ENCODE assay signal across 17 cellular contexts in the genomic region with DNA sequence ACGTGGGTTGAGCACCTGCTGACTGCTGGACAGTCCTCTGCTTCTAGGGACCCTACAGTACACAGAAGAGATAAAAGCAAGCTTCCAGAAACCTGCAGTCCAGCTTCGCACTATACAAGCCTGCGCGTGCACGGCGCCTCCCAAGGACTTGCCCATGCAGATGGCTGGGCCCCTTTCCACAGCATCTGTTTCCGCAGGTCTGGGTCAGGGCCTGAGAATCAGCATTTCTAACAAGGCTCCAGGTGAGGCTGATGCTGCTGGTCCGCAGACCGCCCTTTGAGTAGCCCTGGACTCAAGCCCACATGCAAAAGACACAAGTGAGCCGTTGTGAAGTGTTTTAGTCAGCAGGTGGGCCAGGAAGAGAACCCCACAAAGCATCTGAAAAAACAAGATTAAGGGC.
DNase-seq lines count a peak whose midpoint lies in the region; ATAC-seq and TF ChIP-seq lines count a peak whose summit lies in the region.
"Had no signal": no experiment of that assay in that cellular context is flagged by ENCODE, and none has a peak within 500 bp of the region (broad histone marks: within the 10 kb centered on the region; RNA-seq: fewer than 3 reads in every experiment).

No MANE protein-coding gene starts in this region.

- DNase-seq in SJSA1 (ENCODE audit: low read depth in 1 of 2, low spot score in 2 of 2) (peak in 1 of 2 experiments; percentile 53), left kidney (ENCODE audit: low read depth, low spot score) (peak; percentile 23), smooth muscle cell (lab: John Stamatoyannopoulos, UW; ENCODE audit: unreplicated experiment) (no peak), hypothalamus (lab: John Stamatoyannopoulos, UW) (no peak), T-helper 1 cell (no peak)
- DNase-seq: activated CD8-positive, alpha-beta memory T cell treated with anti-CD3 and anti-CD28 coated beads, Interleukin-2, amount 50 U/mL, for 4 hours; activated naive CD8-positive, alpha-beta T cell treated with anti-CD3 and anti-CD28 coated beads, Interleukin-2, amount 10 ng/mL, durations not matched to agents 7 days and 5 days; KG1; NCI-H146; NCI-H2171 treated with DMSO at 0.1 percent for 48 hours; NCI-H524 treated with DMSO at 0.1 percent for 48 hours had no signal

- H3K4me2 ChIP-seq in BLaER1 (0 out of 2 replicates have a peak overlapping the region, but pooled peaks have one; percentile 50), smooth muscle cell (peak overlapping the region; percentile 75)
- H3K4me2 ChIP-seq: SK-N-SH had no signal

- no peaks in the 10 kb centered on the region for H3K27me3 ChIP-seq in BLaER1
- H3K27me3 ChIP-seq in SJSA1 (replicated peaks) = no peaks in the 10 kb centered on the region
- peaks cover 10% of the 10 kb centered on the region for H3K27me3 ChIP-seq in smooth muscle cell (ENCODE audit: low read depth)
- H3K27me3 ChIP-seq: right atrium auricular region had no signal

- H3K79me2 ChIP-seq in smooth muscle cell (ENCODE audit: low read depth) = no peaks in the 10 kb centered on the region

- no peak overlapping the region for H2AFZ ChIP-seq in smooth muscle cell (ENCODE audit: low read depth)

- H3K27ac ChIP-seq in BLaER1 = peak overlapping the region; percentile 14; the same call in 1 of the 2 replicates
- peak overlapping the region; percentile 85 for H3K27ac ChIP-seq in SJSA1
- no peak overlapping the region for H3K27ac ChIP-seq in smooth muscle cell (ENCODE audit: low read depth)
- H3K27ac ChIP-seq: gastroesophageal sphincter, right atrium auricular region had no signal

- ATAC-seq in GM21526 (IDR thresholded peaks at IDR 0.05; ENCODE audit: low FRiP score, unreplicated experiment) (no peak), HG03521 (IDR thresholded peaks at IDR 0.05; ENCODE audit: unreplicated experiment) (no peak)
- ATAC-seq: gastroesophageal sphincter had no signal

- H3K4me1 ChIP-seq in BLaER1 = peaks cover 49% of the 10 kb centered on the region
- peaks cover 45% of the 10 kb centered on the region for H3K4me1 ChIP-seq in SJSA1 (replicated peaks)
- peaks cover 19% of the 10 kb centered on the region for H3K4me1 ChIP-seq in smooth muscle cell (ENCODE audit: low read depth)
- H3K4me1 ChIP-seq: gastroesophageal sphincter, right atrium auricular region had no signal

- no peaks in the 10 kb centered on the region for H4K20me1 ChIP-seq in BLaER1
- H4K20me1 ChIP-seq in smooth muscle cell (ENCODE audit: low read depth) = no peaks in the 10 kb centered on the region

- no peak for TF ChIP-seq CTCF in smooth muscle cell (IDR thresholded peaks at IDR 0.05; ENCODE audit: borderline replicate concordance, insufficient read depth, poor library complexity, severe bottlenecking)

- H3K4me3 ChIP-seq in BLaER1 = no peak overlapping the region
- H3K4me3 ChIP-seq in SJSA1 = no peak overlapping the region
- H3K4me3 ChIP-seq in smooth muscle cell = no peak overlapping the region
- H3K4me3 ChIP-seq: gastroesophageal sphincter, right atrium auricular region had no signal

- 93% methylated on average over 10 of the region's 10 CpGs for WGBS in smooth muscle cell (ENCODE audit: low lambda C conversion rate)

- no peaks in the 10 kb centered on the region for H3F3A ChIP-seq in smooth muscle cell (ENCODE audit: low read depth)

- H3K36me3 ChIP-seq in BLaER1 (no peaks in the 10 kb centered on the region), SJSA1 (no peaks in the 10 kb centered on the region), smooth muscle cell (ENCODE audit: low read depth) (no peaks in the 10 kb centered on the region)
- H3K36me3 ChIP-seq: gastroesophageal sphincter, right atrium auricular region had no signal

- H3K9me3 ChIP-seq in BLaER1 (peaks cover 4% of the 10 kb centered on the region; the same call in 1 of the 2 replicates), SJSA1 (replicated peaks) (no peaks in the 10 kb centered on the region), smooth muscle cell (replicated peaks; ENCODE audit: low read depth) (no peaks in the 10 kb centered on the region)
- H3K9me3 ChIP-seq: gastroesophageal sphincter, right atrium auricular region, SK-N-SH had no signal

- H3K9ac ChIP-seq in BLaER1 (no peak overlapping the region), smooth muscle cell (ENCODE audit: low read depth) (no peak overlapping the region)
- H3K9ac ChIP-seq: SK-N-SH had no signal
